Comparison of ENCODE assay signal across 2 cellular contexts in the genomic region with DNA sequence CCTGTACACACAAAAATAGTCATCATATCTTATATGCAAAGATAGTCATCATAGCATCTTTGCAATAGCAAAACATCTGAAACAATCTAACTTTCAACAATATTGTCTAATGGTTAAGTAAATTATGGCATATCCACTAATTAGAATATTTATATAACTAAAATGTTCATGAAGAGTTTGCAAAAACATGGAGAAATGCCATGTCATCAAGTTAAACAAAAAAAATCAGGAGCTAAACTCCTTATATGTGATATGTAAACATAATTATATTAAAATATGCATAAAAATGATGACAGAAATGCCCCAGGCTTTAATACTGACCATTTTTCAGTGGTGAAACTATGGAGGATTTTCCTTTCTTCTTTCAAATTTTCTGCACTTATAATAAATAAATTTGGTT.
A peak's percentile ranks its signal among the peaks of the same experiment; 100 is the strongest.
TF ChIP-seq lines count a peak whose summit lies in the region.

No MANE protein-coding gene starts in this region.

TF ChIP-seq in HepG2, 621 proteins besides CTCF, POLR2A, EP300 and RAD21:
- TF ChIP-seq MAFF (IDR thresholded peaks at IDR 0.05; ENCODE audit: low read depth, low read length) (peak; percentile 74), MXI1 (IDR thresholded peaks at IDR 0.05; ENCODE audit: borderline replicate concordance, low read depth, low read length) (no peak), MAFK (conservative IDR thresholded peaks at IDR 0.05 in 1 of 2, IDR thresholded peaks at IDR 0.05 in 1 of 2; ENCODE audit: low read length in 2 of 2) (peak; percentile 68 to 84; a peak in 3 of 4 replicates)

TF ChIP-seq in IMR-90, 13 proteins besides CTCF, POLR2A, EP300 and RAD21:
- no peak for TF ChIP-seq CEBPB (IDR thresholded peaks at IDR 0.05; ENCODE audit: low read depth, low read length)
- 0 out of 2 replicates have a peak, but pooled peaks have one; percentile 17 for TF ChIP-seq MAFK (IDR thresholded peaks at IDR 0.05; ENCODE audit: low read depth, low read length)
TF ChIP-seq in IMR-90: peak in this region for 1.
